2 cellular contexts compared by ENCODE assay signal in the genomic region with DNA sequence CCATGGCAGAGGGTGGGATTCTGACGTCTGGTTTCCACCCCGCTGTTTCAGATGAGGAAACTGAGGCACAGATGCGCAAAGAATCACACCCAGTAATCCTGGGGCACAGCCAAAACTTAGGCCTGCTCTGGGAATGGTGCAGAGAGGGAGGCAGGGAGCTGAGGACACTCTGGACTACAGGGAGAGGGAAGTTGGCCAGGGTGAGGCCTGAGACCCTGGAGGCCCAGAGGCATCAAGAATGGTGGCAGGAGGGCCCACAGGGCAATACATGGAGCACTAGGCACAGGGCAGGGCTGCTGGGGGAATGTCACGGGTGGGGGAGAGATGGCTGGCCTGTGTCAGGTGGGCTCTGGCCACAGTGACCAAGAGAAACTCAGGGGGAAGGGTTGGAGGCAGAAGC.
TF ChIP-seq lines count a peak whose summit lies in the region.

No MANE protein-coding gene starts in this region.

TF ChIP-seq in GM23338, 12 proteins besides CTCF, POLR2A, EP300 and RAD21 (continued from another document and continues in another):
- TF ChIP-seq, protein P1, sequence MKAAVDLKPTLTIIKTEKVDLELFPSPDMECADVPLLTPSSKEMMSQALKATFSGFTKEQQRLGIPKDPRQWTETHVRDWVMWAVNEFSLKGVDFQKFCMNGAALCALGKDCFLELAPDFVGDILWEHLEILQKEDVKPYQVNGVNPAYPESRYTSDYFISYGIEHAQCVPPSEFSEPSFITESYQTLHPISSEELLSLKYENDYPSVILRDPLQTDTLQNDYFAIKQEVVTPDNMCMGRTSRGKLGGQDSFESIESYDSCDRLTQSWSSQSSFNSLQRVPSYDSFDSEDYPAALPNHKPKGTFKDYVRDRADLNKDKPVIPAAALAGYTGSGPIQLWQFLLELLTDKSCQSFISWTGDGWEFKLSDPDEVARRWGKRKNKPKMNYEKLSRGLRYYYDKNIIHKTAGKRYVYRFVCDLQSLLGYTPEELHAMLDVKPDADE (IDR thresholded peaks at IDR 0.05): no peak
- TF ChIP-seq, protein P2, sequence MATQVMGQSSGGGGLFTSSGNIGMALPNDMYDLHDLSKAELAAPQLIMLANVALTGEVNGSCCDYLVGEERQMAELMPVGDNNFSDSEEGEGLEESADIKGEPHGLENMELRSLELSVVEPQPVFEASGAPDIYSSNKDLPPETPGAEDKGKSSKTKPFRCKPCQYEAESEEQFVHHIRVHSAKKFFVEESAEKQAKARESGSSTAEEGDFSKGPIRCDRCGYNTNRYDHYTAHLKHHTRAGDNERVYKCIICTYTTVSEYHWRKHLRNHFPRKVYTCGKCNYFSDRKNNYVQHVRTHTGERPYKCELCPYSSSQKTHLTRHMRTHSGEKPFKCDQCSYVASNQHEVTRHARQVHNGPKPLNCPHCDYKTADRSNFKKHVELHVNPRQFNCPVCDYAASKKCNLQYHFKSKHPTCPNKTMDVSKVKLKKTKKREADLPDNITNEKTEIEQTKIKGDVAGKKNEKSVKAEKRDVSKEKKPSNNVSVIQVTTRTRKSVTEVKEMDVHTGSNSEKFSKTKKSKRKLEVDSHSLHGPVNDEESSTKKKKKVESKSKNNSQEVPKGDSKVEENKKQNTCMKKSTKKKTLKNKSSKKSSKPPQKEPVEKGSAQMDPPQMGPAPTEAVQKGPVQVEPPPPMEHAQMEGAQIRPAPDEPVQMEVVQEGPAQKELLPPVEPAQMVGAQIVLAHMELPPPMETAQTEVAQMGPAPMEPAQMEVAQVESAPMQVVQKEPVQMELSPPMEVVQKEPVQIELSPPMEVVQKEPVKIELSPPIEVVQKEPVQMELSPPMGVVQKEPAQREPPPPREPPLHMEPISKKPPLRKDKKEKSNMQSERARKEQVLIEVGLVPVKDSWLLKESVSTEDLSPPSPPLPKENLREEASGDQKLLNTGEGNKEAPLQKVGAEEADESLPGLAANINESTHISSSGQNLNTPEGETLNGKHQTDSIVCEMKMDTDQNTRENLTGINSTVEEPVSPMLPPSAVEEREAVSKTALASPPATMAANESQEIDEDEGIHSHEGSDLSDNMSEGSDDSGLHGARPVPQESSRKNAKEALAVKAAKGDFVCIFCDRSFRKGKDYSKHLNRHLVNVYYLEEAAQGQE (IDR thresholded peaks at IDR 0.05; ENCODE audit: unreplicated experiment): no peak
- TF ChIP-seq STAT1 (IDR thresholded peaks at IDR 0.05; ENCODE audit: unreplicated experiment) (no peak), ZNF331 (CRISPR knock-in tag; IDR thresholded peaks at IDR 0.05; ENCODE audit: low read depth) (no peak), EZH2phosphoT487 (IDR thresholded peaks at IDR 0.05; ENCODE audit: unreplicated experiment) (no peak), POLR2AphosphoS5 (IDR thresholded peaks at IDR 0.05; ENCODE audit: low read depth) (no peak), EZH2 (IDR thresholded peaks at IDR 0.05; ENCODE audit: low read depth, unreplicated experiment) (no peak), ZNF114 (CRISPR knock-in tag; IDR thresholded peaks at IDR 0.05) (no peak), CREB1 (CRISPR knock-in tag; IDR thresholded peaks at IDR 0.05; ENCODE audit: low read depth) (no peak)
- TF ChIP-seq, protein P3, sequence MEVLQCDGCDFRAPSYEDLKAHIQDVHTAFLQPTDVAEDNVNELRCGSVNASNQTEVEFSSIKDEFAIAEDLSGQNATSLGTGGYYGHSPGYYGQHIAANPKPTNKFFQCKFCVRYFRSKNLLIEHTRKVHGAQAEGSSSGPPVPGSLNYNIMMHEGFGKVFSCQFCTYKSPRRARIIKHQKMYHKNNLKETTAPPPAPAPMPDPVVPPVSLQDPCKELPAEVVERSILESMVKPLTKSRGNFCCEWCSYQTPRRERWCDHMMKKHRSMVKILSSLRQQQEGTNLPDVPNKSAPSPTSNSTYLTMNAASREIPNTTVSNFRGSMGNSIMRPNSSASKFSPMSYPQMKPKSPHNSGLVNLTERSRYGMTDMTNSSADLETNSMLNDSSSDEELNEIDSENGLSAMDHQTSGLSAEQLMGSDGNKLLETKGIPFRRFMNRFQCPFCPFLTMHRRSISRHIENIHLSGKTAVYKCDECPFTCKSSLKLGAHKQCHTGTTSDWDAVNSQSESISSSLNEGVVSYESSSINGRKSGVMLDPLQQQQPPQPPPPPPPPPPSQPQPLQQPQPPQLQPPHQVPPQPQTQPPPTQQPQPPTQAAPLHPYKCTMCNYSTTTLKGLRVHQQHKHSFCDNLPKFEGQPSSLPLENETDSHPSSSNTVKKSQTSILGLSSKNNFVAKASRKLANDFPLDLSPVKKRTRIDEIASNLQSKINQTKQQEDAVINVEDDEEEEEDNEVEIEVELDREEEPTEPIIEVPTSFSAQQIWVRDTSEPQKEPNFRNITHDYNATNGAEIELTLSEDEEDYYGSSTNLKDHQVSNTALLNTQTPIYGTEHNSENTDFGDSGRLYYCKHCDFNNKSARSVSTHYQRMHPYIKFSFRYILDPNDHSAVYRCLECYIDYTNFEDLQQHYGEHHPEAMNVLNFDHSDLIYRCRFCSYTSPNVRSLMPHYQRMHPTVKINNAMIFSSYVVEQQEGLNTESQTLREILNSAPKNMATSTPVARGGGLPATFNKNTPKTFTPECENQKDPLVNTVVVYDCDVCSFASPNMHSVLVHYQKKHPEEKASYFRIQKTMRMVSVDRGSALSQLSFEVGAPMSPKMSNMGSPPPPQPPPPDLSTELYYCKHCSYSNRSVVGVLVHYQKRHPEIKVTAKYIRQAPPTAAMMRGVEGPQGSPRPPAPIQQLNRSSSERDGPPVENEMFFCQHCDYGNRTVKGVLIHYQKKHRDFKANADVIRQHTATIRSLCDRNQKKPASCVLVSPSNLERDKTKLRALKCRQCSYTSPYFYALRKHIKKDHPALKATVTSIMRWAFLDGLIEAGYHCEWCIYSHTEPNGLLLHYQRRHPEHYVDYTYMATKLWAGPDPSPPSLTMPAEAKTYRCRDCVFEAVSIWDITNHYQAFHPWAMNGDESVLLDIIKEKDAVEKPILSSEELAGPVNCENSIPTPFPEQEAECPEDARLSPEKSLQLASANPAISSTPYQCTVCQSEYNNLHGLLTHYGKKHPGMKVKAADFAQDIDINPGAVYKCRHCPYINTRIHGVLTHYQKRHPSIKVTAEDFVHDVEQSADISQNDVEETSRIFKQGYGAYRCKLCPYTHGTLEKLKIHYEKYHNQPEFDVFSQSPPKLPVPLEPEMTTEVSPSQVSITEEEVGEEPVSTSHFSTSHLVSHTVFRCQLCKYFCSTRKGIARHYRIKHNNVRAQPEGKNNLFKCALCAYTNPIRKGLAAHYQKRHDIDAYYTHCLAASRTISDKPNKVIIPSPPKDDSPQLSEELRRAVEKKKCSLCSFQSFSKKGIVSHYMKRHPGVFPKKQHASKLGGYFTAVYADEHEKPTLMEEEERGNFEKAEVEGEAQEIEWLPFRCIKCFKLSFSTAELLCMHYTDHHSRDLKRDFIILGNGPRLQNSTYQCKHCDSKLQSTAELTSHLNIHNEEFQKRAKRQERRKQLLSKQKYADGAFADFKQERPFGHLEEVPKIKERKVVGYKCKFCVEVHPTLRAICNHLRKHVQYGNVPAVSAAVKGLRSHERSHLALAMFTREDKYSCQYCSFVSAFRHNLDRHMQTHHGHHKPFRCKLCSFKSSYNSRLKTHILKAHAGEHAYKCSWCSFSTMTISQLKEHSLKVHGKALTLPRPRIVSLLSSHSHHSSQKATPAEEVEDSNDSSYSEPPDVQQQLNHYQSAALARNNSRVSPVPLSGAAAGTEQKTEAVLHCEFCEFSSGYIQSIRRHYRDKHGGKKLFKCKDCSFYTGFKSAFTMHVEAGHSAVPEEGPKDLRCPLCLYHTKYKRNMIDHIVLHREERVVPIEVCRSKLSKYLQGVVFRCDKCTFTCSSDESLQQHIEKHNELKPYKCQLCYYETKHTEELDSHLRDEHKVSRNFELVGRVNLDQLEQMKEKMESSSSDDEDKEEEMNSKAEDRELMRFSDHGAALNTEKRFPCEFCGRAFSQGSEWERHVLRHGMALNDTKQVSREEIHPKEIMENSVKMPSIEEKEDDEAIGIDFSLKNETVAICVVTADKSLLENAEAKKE (CRISPR knock-in tag; IDR thresholded peaks at IDR 0.05): no peak

TF ChIP-seq in SK-N-SH, 30 proteins besides CTCF, POLR2A, EP300 and RAD21 (continued from another document):
- TF ChIP-seq, protein P4, sequence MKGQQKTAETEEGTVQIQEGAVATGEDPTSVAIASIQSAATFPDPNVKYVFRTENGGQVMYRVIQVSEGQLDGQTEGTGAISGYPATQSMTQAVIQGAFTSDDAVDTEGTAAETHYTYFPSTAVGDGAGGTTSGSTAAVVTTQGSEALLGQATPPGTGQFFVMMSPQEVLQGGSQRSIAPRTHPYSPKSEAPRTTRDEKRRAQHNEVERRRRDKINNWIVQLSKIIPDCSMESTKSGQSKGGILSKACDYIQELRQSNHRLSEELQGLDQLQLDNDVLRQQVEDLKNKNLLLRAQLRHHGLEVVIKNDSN (IDR thresholded peaks at IDR 0.05; ENCODE audit: borderline replicate concordance, low read depth): no peak
- TF ChIP-seq SMC3 (IDR thresholded peaks at IDR 0.05; ENCODE audit: low read depth, low read length) (no peak), RCOR1 (IDR thresholded peaks at IDR 0.05; ENCODE audit: low read length) (no peak), SIN3A (IDR thresholded peaks at IDR 0.05; ENCODE audit: borderline replicate concordance, low read depth, low read length) (no peak), MXI1 (IDR thresholded peaks at IDR 0.05; ENCODE audit: low read depth, low read length) (no peak), EZH2phosphoT487 (IDR thresholded peaks at IDR 0.05; ENCODE audit: borderline replicate concordance, low read depth) (no peak)
- TF ChIP-seq, protein P5, sequence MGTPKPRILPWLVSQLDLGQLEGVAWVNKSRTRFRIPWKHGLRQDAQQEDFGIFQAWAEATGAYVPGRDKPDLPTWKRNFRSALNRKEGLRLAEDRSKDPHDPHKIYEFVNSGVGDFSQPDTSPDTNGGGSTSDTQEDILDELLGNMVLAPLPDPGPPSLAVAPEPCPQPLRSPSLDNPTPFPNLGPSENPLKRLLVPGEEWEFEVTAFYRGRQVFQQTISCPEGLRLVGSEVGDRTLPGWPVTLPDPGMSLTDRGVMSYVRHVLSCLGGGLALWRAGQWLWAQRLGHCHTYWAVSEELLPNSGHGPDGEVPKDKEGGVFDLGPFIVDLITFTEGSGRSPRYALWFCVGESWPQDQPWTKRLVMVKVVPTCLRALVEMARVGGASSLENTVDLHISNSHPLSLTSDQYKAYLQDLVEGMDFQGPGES (IDR thresholded peaks at IDR 0.05; ENCODE audit: low read depth, low read length): no peak
- TF ChIP-seq, protein P6, sequence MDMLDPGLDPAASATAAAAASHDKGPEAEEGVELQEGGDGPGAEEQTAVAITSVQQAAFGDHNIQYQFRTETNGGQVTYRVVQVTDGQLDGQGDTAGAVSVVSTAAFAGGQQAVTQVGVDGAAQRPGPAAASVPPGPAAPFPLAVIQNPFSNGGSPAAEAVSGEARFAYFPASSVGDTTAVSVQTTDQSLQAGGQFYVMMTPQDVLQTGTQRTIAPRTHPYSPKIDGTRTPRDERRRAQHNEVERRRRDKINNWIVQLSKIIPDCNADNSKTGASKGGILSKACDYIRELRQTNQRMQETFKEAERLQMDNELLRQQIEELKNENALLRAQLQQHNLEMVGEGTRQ (IDR thresholded peaks at IDR 0.05; ENCODE audit: borderline replicate concordance, low read depth, low read length): no peak
